Comparison of ENCODE assay signal across 8 cellular contexts in the genomic region with DNA sequence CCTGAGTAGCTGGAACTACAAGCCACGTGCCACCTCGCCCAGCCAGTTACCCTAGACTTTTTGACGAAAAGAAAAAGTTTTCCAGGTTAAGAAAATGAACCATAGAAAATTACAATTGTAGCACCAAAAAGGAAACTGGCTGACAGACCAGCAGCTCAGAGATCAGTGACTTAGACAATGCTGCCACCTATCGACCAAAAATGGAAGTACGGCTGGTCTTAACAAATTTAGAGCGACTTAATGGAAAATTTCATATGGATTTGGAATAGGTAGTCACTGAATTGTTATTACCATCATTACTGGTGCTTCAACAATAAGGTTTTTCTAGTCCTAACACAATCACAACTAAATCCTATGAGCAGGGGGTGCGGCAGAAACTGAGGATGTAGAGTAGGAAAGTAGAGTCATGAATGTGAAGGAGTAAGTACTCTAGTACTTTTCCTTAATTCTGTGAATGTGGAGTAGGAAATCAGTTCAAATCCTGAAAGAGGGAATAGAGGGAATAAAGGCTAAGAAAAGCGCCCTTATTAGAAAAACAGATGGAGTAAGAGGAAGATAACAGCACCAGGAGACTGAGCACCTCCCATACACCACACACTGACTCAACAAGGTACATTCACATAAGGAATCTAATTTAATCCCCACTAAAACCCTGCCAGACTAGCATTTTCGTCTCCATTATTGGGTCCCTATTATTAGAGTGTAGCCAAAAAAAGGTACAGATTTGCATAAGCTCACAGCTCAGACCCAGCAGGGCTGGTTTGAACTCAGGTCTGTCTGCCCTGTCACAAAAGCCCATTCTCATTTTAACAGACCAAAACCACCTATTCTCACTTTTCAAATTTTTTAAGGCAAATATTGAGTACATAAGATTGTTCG. TPM values are rescaled to one million over a fixed set of nuclear protein-coding genes. Genes with fewer than 3 reads are reported as not detected.
DNase-seq lines count a peak whose midpoint lies in the region; ATAC-seq and TF ChIP-seq lines count a peak whose summit lies in the region.

No MANE protein-coding gene starts in this region.

- H3K27ac ChIP-seq in OCI-LY7 (ENCODE audit: low read depth, low read length, poor library complexity, severe bottlenecking), result no peak overlapping the region

- TF ChIP-seq CTCF in GM12872 (IDR thresholded peaks at IDR 0.05; ENCODE audit: insufficient read depth, low read depth, low read length) (peak; percentile 83), OCI-LY7 (conservative IDR thresholded peaks at IDR 0.05; ENCODE audit: low read length) (peak; percentile 98), nephron (IDR thresholded peaks at IDR 0.05; ENCODE audit: unreplicated experiment in 3 of 3) (peak; percentile 90 to 96 (median 94))

- H3K27me3 Mint-ChIP-seq in nephron (ENCODE audit: low read depth), result peaks cover 33% of the 10 kb centered on the region

- intact Hi-C loops in OCI-LY7 (cut with micrococcal nuclease; ENCODE audit: unreplicated experiment), result loop anchor here (1.0 kb wide), 1 partner anchor 200 kb away; no protein-coding TSS in a partner anchor

- no peak overlapping the region for H3K4me3 Mint-ChIP-seq in nephron

- no peak overlapping the region for H2AFZ ChIP-seq in OCI-LY7 (ENCODE audit: low read length)

- POLR2A ChIA-PET in OCI-LY7 (lab: Charles Lee), result interaction anchor here (0.7 kb wide), 1 partner anchor 629 kb away, joined by 3 read pairs; no protein-coding TSS in a partner anchor

- ATAC-seq in esophagus mucosa (peak; percentile 78), HG03139 (IDR thresholded peaks at IDR 0.05; ENCODE audit: unreplicated experiment) (no peak)
- ATAC-seq in stimulated activated naive CD8-positive, alpha-beta T cell treated with anti-CD3 and anti-CD28 coated beads, Interleukin-15, Interleukin-2, amounts not matched to agents 100 U/mL and 50 U/mL, for 24 hours, result peak; percentile 51

- peaks cover 6% of the 10 kb centered on the region for H3K4me1 ChIP-seq in OCI-LY7 (ENCODE audit: insufficient read depth, low read length, poor library complexity, severe bottlenecking)

- peaks cover 9% of the 10 kb centered on the region for H3K4me1 Mint-ChIP-seq in nephron

- H3K9me2 ChIP-seq in OCI-LY7 (ENCODE audit: insufficient read depth, low read length), result no peaks in the 10 kb centered on the region

- H3K79me2 ChIP-seq in OCI-LY7 (ENCODE audit: insufficient read depth, low read depth, low read length), result no peaks in the 10 kb centered on the region

- no peak overlapping the region for H3K27ac Mint-ChIP-seq in nephron

- H3K9me3 ChIP-seq in OCI-LY7 (ENCODE audit: low read length), result no peaks in the 10 kb centered on the region

- H3K36me3 ChIP-seq in OCI-LY7 (ENCODE audit: insufficient read depth, low read length), result no peaks in the 10 kb centered on the region

- BruUV-seq in OCI-LY7 (replicated peaks; lab: Mats Ljungman, UMichigan), result no TSS peak

- no peaks in the 10 kb centered on the region for H3K9me3 Mint-ChIP-seq in nephron

- DNase-seq in HuH-7 (ENCODE audit: low spot score) (peak; percentile 49), OCI-LY7 (ENCODE audit: low spot score) (peak; percentile 71), activated T-cell treated with anti-CD3 and anti-CD28 coated beads for 24 hours (ENCODE audit: low read depth) (peak; percentile 71)
- peak; percentile 80 for DNase-seq in stimulated activated naive CD8-positive, alpha-beta T cell treated with anti-CD3 and anti-CD28 coated beads, Interleukin-15, Interleukin-2, amounts not matched to agents 100 U/mL and 50 U/mL, for 24 hours

- no peak overlapping the region for H3K4me3 ChIP-seq in OCI-LY7 (ENCODE audit: low read depth, low read length, poor library complexity, severe bottlenecking)

- no peaks in the 10 kb centered on the region for H3K36me3 Mint-ChIP-seq in nephron (ENCODE audit: low read depth)

- CTCF ChIA-PET in OCI-LY7 (lab: Charles Lee; ENCODE audit: unreplicated experiment), result no interaction called here

- no peaks in the 10 kb centered on the region for H4K20me1 ChIP-seq in OCI-LY7 (ENCODE audit: insufficient read depth, low read length)

- no peak overlapping the region for H3K4me2 ChIP-seq in OCI-LY7 (ENCODE audit: low read length)

RNA-seq across cellular contexts. Expression of gene MGST3, which starts 37.9 kb away (rescaled TPM):
- total RNA-seq in OCI-LY7 (2014; rRNA removed; shearing (Covaris generic)), result 95.7 and 127 TPM in 2 replicates
- total RNA-seq in OCI-LY7 (2022), result 115 and 124 TPM in 2 replicates
- total RNA-seq in esophagus mucosa, result 58.9 TPM

RNA-seq across cellular contexts. Expression of gene LRRC52, which starts 49.4 kb away (rescaled TPM):
- not detected in 2 replicates for total RNA-seq in OCI-LY7 (2014; rRNA removed; shearing (Covaris generic))
- not detected in 2 replicates for total RNA-seq in OCI-LY7 (2022)
- total RNA-seq in esophagus mucosa, result not detected
